6 cellular contexts compared by ENCODE assay signal in genomic region chr3:54038391-54038790, GRCh38.
"Had no signal": no experiment of that assay in that cellular context is flagged by ENCODE, and none has a peak within 500 bp of the region (broad histone marks: within the 10 kb centered on the region; RNA-seq: fewer than 3 reads in every experiment).

No MANE protein-coding gene starts in this region.

- ATAC-seq: GM23338 had no signal

- H3K4me3 Mint-ChIP-seq: GM23338, H9 had no signal

- H3K27ac Mint-ChIP-seq: GM23338, H9 had no signal

- H3K27ac ChIP-seq: HL-60 had no signal

- H3K4me2 ChIP-seq: GM23338 had no signal

- H3K9me3 Mint-ChIP-seq: GM23338, H9 had no signal

- H2AFZ ChIP-seq: GM23338 had no signal

- DNase-seq: H9, IMR-90 had no signal

- FAIRE-seq: H1, H54 had no signal

- H3K4me3 ChIP-seq: GM23338 had no signal
